In the genomic region with DNA sequence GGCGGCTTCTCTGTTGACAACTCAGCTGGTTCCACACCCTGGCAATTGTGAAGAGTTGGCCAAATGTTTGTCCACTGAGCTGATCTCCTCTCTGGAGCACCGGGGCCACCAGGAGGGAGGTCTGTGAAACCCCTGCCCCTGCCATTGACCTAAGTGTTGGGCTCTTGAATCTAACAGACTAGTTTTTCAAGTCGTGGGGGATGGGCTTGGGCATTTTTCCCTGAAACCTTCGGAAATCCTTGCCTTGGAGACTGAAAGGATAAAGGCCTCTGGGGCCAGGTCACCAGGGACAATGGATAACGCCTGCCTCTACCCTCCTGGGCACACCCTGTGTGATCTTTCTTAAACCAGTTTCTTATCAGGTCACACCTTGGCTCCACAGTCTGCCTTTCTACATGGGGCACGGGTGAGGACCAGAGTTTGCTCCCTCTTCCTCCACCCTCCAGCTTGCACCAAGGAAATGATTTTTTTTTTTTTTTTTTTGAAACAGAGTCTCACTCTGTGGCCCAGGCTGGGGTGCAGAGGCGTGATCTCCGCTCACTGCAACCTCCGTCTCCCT, we compare ENCODE assay signal across 8 cellular contexts. TPM values are rescaled to one million over a fixed set of nuclear protein-coding genes. Genes with fewer than 3 reads are reported as not detected.
A peak's percentile ranks its signal among the peaks of the same experiment; 100 is the strongest.
DNase-seq lines count a peak whose midpoint lies in the region; ATAC-seq and TF ChIP-seq lines count a peak whose summit lies in the region.

No MANE protein-coding gene starts in this region.

- H3K27ac ChIP-seq in SU-DHL-6 (ENCODE audit: low read depth, low read length): peak overlapping the region; percentile 81
- peak overlapping the region in 3 of 4 donors; percentile 77 to 80 (median 80) for H3K27ac ChIP-seq in sigmoid colon

- POLR2A ChIA-PET in HEK293T (lab: Yijun Ruan, JAX): interaction anchor here (0.6 to 2.7 kb wide), 4 partner anchors 11 to 141 kb away, joined by 3 to 44 read pairs (median 8); a partner anchor contains a TSS

- 21 to 32% methylated on average over 9 of the region's 9 CpGs for WGBS in sigmoid colon, 2 donors

- no peaks in the 10 kb centered on the region for H3K27me3 ChIP-seq in SU-DHL-6 (ENCODE audit: low read length)
- no peaks in the 10 kb centered on the region for H3K27me3 ChIP-seq in sigmoid colon

- no peak for DNase-seq in fibroblast of the aortic adventitia (ENCODE audit: low read depth)
- DNase-seq in sigmoid colon: no peak
- no peak for DNase-seq in HEK293T (ENCODE audit: extremely low spot score)
- DNase-seq in NCI-H226: no peak
- no peak for DNase-seq in inferior parietal cortex (ENCODE audit: extremely low spot score)

- H3K4me2 ChIP-seq in SU-DHL-6 (ENCODE audit: low read depth, low read length, poor library complexity, severe bottlenecking): peak overlapping the region; percentile 74

- intact Hi-C loops in sigmoid colon (cut with DNase I): loop anchor here (5.0 kb wide), 2 partner anchors 43 to 167 kb away; a partner anchor contains a TSS

- H3F3A ChIP-seq in SU-DHL-6 (ENCODE audit: insufficient read depth): peaks cover 20% of the 10 kb centered on the region

- no peak overlapping the region for H2AFZ ChIP-seq in SU-DHL-6 (ENCODE audit: low read depth, low read length, severe bottlenecking)

- ATAC-seq in GM18909 (IDR thresholded peaks at IDR 0.05; ENCODE audit: poor library complexity, unreplicated experiment): no peak

- H3K9me2 ChIP-seq in SU-DHL-6 (replicated peaks; ENCODE audit: insufficient read depth, low read length): no peaks in the 10 kb centered on the region

- no peak for TF ChIP-seq POLR2A in sigmoid colon (IDR thresholded peaks at IDR 0.05)

- H3K4me1 ChIP-seq in sigmoid colon: peaks cover 0 to 40% (median 34%) of the 10 kb centered on the region in 4 donors

- H3K9me3 ChIP-seq in SU-DHL-6 (ENCODE audit: insufficient read depth, low read length) (no peaks in the 10 kb centered on the region), sigmoid colon (no peaks in the 10 kb centered on the region)

- H3K36me3 ChIP-seq in SU-DHL-6 (ENCODE audit: low read length) (peaks cover 5% of the 10 kb centered on the region; the same call in 1 of the 2 replicates), sigmoid colon (peaks cover 0 to 22% (median 3%) of the 10 kb centered on the region in 4 donors)

- no peak for TF ChIP-seq EP300 in sigmoid colon (IDR thresholded peaks at IDR 0.05)

- H4K20me1 ChIP-seq in SU-DHL-6 (ENCODE audit: low read depth, low read length): peaks cover under 1% of the 10 kb centered on the region; the same call in 1 of the 2 replicates

- H3K4me3 ChIP-seq in GM08714 (ENCODE audit: low read length) (peak overlapping the region; percentile 92), SU-DHL-6 (ENCODE audit: insufficient read depth, low read length, poor library complexity, severe bottlenecking) (peak overlapping the region; percentile 100), fibroblast of the aortic adventitia (ENCODE audit: low read depth, low read length) (peak overlapping the region; percentile 98), sigmoid colon (peak overlapping the region; percentile 71 to 91 (median 86))

- CTCF ChIA-PET in HEK293T (lab: Yijun Ruan, JAX): no interaction called here

- TF ChIP-seq CTCF in SU-DHL-6 (IDR thresholded peaks at IDR 0.05; ENCODE audit: insufficient read depth, low read length, poor library complexity, severe bottlenecking) (no peak), fibroblast of the aortic adventitia (IDR thresholded peaks at IDR 0.05; ENCODE audit: insufficient read depth, low read length) (no peak), sigmoid colon (IDR thresholded peaks at IDR 0.05) (no peak)

- peak overlapping the region; percentile 99 for H3K9ac ChIP-seq in SU-DHL-6 (ENCODE audit: low read length)

- H3K79me2 ChIP-seq in SU-DHL-6 (ENCODE audit: insufficient read depth, low read length): peaks cover 63% of the 10 kb centered on the region

TF ChIP-seq in HEK293T, 16 proteins besides CTCF, POLR2A, EP300 and RAD21:
- TF ChIP-seq LEF1 (IDR thresholded peaks at IDR 0.05; ENCODE audit: borderline replicate concordance) (no peak), TARDBP (IDR thresholded peaks at IDR 0.05) (no peak), L3MBTL2 (conservative IDR thresholded peaks at IDR 0.05) (no peak), BHLHE40 (IDR thresholded peaks at IDR 0.05; ENCODE audit: borderline replicate concordance) (no peak), ZNF384 (IDR thresholded peaks at IDR 0.05) (no peak), FOXM1 (IDR thresholded peaks at IDR 0.05; ENCODE audit: borderline replicate concordance) (no peak), HDGF (IDR thresholded peaks at IDR 0.05; ENCODE audit: borderline replicate concordance) (no peak), CTBP1 (IDR thresholded peaks at IDR 0.05; ENCODE audit: borderline replicate concordance) (no peak), NFRKB (IDR thresholded peaks at IDR 0.05) (no peak), ARNT (IDR thresholded peaks at IDR 0.05) (no peak), SP1 (IDR thresholded peaks at IDR 0.05) (no peak), FOXA1 (IDR thresholded peaks at IDR 0.05) (no peak), SUZ12 (IDR thresholded peaks at IDR 0.05) (no peak), ELF4 (IDR thresholded peaks at IDR 0.05) (no peak), FOXK2 (IDR thresholded peaks at IDR 0.05) (no peak)
- TF ChIP-seq, protein P1, sequence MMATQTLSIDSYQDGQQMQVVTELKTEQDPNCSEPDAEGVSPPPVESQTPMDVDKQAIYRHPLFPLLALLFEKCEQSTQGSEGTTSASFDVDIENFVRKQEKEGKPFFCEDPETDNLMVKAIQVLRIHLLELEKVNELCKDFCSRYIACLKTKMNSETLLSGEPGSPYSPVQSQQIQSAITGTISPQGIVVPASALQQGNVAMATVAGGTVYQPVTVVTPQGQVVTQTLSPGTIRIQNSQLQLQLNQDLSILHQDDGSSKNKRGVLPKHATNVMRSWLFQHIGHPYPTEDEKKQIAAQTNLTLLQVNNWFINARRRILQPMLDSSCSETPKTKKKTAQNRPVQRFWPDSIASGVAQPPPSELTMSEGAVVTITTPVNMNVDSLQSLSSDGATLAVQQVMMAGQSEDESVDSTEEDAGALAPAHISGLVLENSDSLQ (IDR thresholded peaks at IDR 0.05): no peak

RNA-seq across cellular contexts. Expression of a gene that starts 0.9 kb away (rescaled TPM):
- total RNA-seq in fibroblast of the aortic adventitia (ENCODE audit: low replicate concordance) (12.6 and 16.0 TPM in 2 replicates), sigmoid colon (10 to 100 TPM; 10.3 to 18.2 (median 16.2) TPM)
- polyA plus RNA-seq in sigmoid colon: 10 to 100 TPM; 27.0 to 31.2 (median 30.6) TPM

RNA-seq across cellular contexts. Expression of a gene that starts 3.7 kb away (rescaled TPM):
- total RNA-seq in fibroblast of the aortic adventitia (ENCODE audit: low replicate concordance) (0.27 TPM in 1 of 2 replicates, not detected in the other), sigmoid colon (1 to 10 TPM in 1 of 4 donors, under 1 TPM in 1, not detected in 2; 0.41 to 1.2 TPM)
- polyA plus RNA-seq in sigmoid colon: 1 to 10 TPM; 2.8 to 5.4 (median 3.0) TPM

RNA-seq across cellular contexts. Expression of a gene that starts 13.0 kb away (rescaled TPM):
- 28.0 and 179 TPM in 2 replicates for total RNA-seq in fibroblast of the aortic adventitia (ENCODE audit: low replicate concordance)
- 10 to 100 TPM; 17.8 to 23.2 (median 19.9) TPM for total RNA-seq in sigmoid colon
- 10 to 100 TPM; 21.6 to 32.5 (median 22.4) TPM for polyA plus RNA-seq in sigmoid colon

RNA-seq across cellular contexts. Expression of a gene that starts 41.1 kb away (rescaled TPM):
- 14.1 and 32.4 TPM in 2 replicates for total RNA-seq in fibroblast of the aortic adventitia (ENCODE audit: low replicate concordance)
- total RNA-seq in sigmoid colon: 100 to 1,000 TPM in 1 of 4 donors, 10 to 100 TPM in 3; 61.9 to 157 (median 73.7) TPM
- 10 to 100 TPM; 19.0 to 70.8 (median 19.2) TPM for polyA plus RNA-seq in sigmoid colon
